ENCODE assay signal across 8 cellular contexts in genomic region chr2:201260302-201260800, GRCh38. TPM values are rescaled to one million over a fixed set of nuclear protein-coding genes. Genes with fewer than 3 reads are reported as not detected.
DNase-seq lines count a peak whose midpoint lies in the region; ATAC-seq and TF ChIP-seq lines count a peak whose summit lies in the region.

TSS of gene CASP8 (plus strand) at chr2:201260536. CDS start at chr2:201266487, 5,951 bp downstream.

- no peak for TF ChIP-seq CTCF in HFF-Myc (IDR thresholded peaks at IDR 0.05; ENCODE audit: low read depth, low read length, missing control alignments)

- H3K4me1 ChIP-seq in BLaER1 treated with 17β-estradiol and CSF1 and Interleukin-3, amounts not matched to agents 10 nM and 100 nM: peaks cover 69 to 97% (median 81%) of the 10 kb centered on the region in 10 experiments
- H3K4me1 ChIP-seq in SJCRH30: no peaks in the 10 kb centered on the region
- H3K4me1 ChIP-seq in right cardiac atrium (ENCODE audit: control insufficient read depth, insufficient read depth, low read length): no peaks in the 10 kb centered on the region

- peak within 1 kb of the TSS; percentile 80 to 98 (median 94) for H3K4me2 ChIP-seq in BLaER1 treated with 17β-estradiol and CSF1 and Interleukin-3, amounts not matched to agents 10 nM and 100 nM

- ATAC-seq in right cardiac atrium: peak; percentile 10 to 15

- peaks cover 11% of the 10 kb centered on the region for H3K36me3 Mint-ChIP-seq in activated naive CD4-positive, alpha-beta T cell treated with anti-CD3 and anti-CD28 coated beads for 36 hours (ENCODE audit: low read depth)

- peak within 1 kb of the TSS; percentile 98 for H3K27ac Mint-ChIP-seq in activated naive CD4-positive, alpha-beta T cell treated with anti-CD3 and anti-CD28 coated beads for 36 hours

- CTCF ChIA-PET in activated naive CD4-positive, alpha-beta T cell treated with anti-CD3 and anti-CD28 coated beads for 36 hours (lab: Charles Lee): interaction anchor here (0.5 to 8.5 kb wide), 6 partner anchors 24 to 200 kb away, joined by 3 to 68 read pairs (median 8); partner anchors contain the start of gene CASP10

- H4K20me1 ChIP-seq in BLaER1 treated with 17β-estradiol and CSF1 and Interleukin-3, amounts not matched to agents 10 nM and 100 nM: peaks cover 0 to 30% (median 16%) of the 10 kb centered on the region in 11 experiments; a peak in 18 of 22 replicates

- peaks cover 75% of the 10 kb centered on the region for H3K4me1 Mint-ChIP-seq in activated naive CD4-positive, alpha-beta T cell treated with anti-CD3 and anti-CD28 coated beads for 36 hours (ENCODE audit: low read depth)

- peaks cover 0 to 8% (median 2%) of the 10 kb centered on the region in 11 experiments; a peak in 4 of 22 replicates for H3K36me3 ChIP-seq in BLaER1 treated with 17β-estradiol and CSF1 and Interleukin-3, amounts not matched to agents 10 nM and 100 nM
- H3K36me3 ChIP-seq in SJCRH30: no peaks in the 10 kb centered on the region

- intact Hi-C loops in activated naive CD4-positive, alpha-beta T cell treated with anti-CD3 and anti-CD28 coated beads for 36 hours (cut with micrococcal nuclease): loop anchor here (1.0 to 5.0 kb wide), 6 partner anchors 66 to 1382 kb away; partner anchors contain the start of genes NOP58 and TMEM237
- intact Hi-C loops in right cardiac atrium (cut with DNase I): no loop called here

- H3K9ac ChIP-seq in BLaER1 treated with 17β-estradiol and CSF1 and Interleukin-3, amounts not matched to agents 10 nM and 100 nM: peak within 1 kb of the TSS; percentile 85 to 95 (median 88); a peak in 21 of 22 replicates

- H3K9me3 Mint-ChIP-seq in activated naive CD4-positive, alpha-beta T cell treated with anti-CD3 and anti-CD28 coated beads for 36 hours: no peaks in the 10 kb centered on the region

- H3K27me3 Mint-ChIP-seq in activated naive CD4-positive, alpha-beta T cell treated with anti-CD3 and anti-CD28 coated beads for 36 hours (ENCODE audit: low read depth): no peaks in the 10 kb centered on the region

- peak within 1 kb of the TSS; percentile 94 for H3K4me3 Mint-ChIP-seq in activated naive CD4-positive, alpha-beta T cell treated with anti-CD3 and anti-CD28 coated beads for 36 hours

- peak within 1 kb of the TSS; percentile 47 to 99 (median 97) for H3K27ac ChIP-seq in BLaER1 treated with 17β-estradiol and CSF1 and Interleukin-3, amounts not matched to agents 10 nM and 100 nM
- H3K27ac ChIP-seq in SJCRH30: no peak within 1 kb of the TSS
- H3K27ac ChIP-seq in right cardiac atrium (ENCODE audit: low read length): peak within 1 kb of the TSS; percentile 17

- no peaks in the 10 kb centered on the region for H3K27me3 ChIP-seq in BLaER1 treated with 17β-estradiol and CSF1 and Interleukin-3, amounts not matched to agents 10 nM and 100 nM
- no peaks in the 10 kb centered on the region for H3K27me3 ChIP-seq in SJCRH30
- no peaks in the 10 kb centered on the region for H3K27me3 ChIP-seq in right cardiac atrium (ENCODE audit: control insufficient read depth, insufficient read depth)

- 67% methylated on average over 10 of the region's 10 CpGs for WGBS in right cardiac atrium

- H3K4me3 ChIP-seq in BLaER1 treated with 17β-estradiol and CSF1 and Interleukin-3, amounts not matched to agents 10 nM and 100 nM: peak within 1 kb of the TSS; percentile 54 to 76 (median 65)
- peak within 1 kb of the TSS; percentile 66 for H3K4me3 ChIP-seq in HFF-Myc (replicated peaks; ENCODE audit: low read depth, low read length)
- no peak within 1 kb of the TSS for H3K4me3 ChIP-seq in SJCRH30
- peak within 1 kb of the TSS; percentile 96 for H3K4me3 ChIP-seq in right cardiac atrium (ENCODE audit: low read length)

- no peaks in the 10 kb centered on the region for H3K9me3 ChIP-seq in BLaER1 treated with 17β-estradiol and CSF1 and Interleukin-3, amounts not matched to agents 10 nM and 100 nM (replicated peaks in 1 of 11)
- H3K9me3 ChIP-seq in SJCRH30 (replicated peaks): no peaks in the 10 kb centered on the region
- no peaks in the 10 kb centered on the region for H3K9me3 ChIP-seq in right cardiac atrium (ENCODE audit: control insufficient read depth, low read length)

- DNase-seq in HFF-Myc (ENCODE audit: extremely low read depth, low read depth) (peak; percentile 14), SJCRH30 (no peak), right cardiac atrium (peak in 1 of 3 donors; percentile 59), foreskin melanocyte (no peak), NCI-H748 (lab: John Stamatoyannopoulos, UW; ENCODE audit: unreplicated experiment) (no peak)
- peak; percentile 80 for DNase-seq in activated naive CD4-positive, alpha-beta T cell treated with anti-CD3 and anti-CD28 coated beads for 36 hours
- DNase-seq in stimulated activated CD4-positive, alpha-beta T cell treated with anti-CD3 and anti-CD28 coated beads, Interleukin-2, amount 100 ng/mL, for 24 hours: peak; percentile 48 to 58

RNA-seq across cellular contexts. Expression of gene CASP8, which starts in this region (rescaled TPM):
- 11.6 and 14.4 TPM in 2 replicates for total RNA-seq in SJCRH30 (2014; rRNA removed; shearing (Covaris generic))
- total RNA-seq in activated naive CD4-positive, alpha-beta T cell treated with anti-CD3 and anti-CD28 coated beads for 36 hours: 10 to 100 TPM; 37.0 to 39.8 TPM
- 1 to 10 TPM; 3.7 to 5.4 (median 4.7) TPM for total RNA-seq in right cardiac atrium
- 2.6 TPM for polyA plus RNA-seq in right cardiac atrium

Comparison
In these comparisons a context has a peak if more than half of its experiments do, and no peak if none do; other contexts are left out.
1. DNase-seq: peak in HFF-Myc (single experiment), activated naive CD4-positive, alpha-beta T cell treated with anti-CD3 and anti-CD28 coated beads for 36 hours (single experiment) and stimulated activated CD4-positive, alpha-beta T cell treated with anti-CD3 and anti-CD28 coated beads, Interleukin-2, amount 100 ng/mL, for 24 hours (2 of 2); none in SJCRH30 (0 of 2), foreskin melanocyte (single experiment) and NCI-H748 (single experiment).